Comparison of ENCODE assay signal across 8 cellular contexts in genomic region chr6:110039364-110039995, GRCh38.
DNase-seq lines count a peak whose midpoint lies in the region; ATAC-seq lines count a peak whose summit lies in the region.

No MANE protein-coding gene starts in this region.

- peak; percentile 87 for DNase-seq in EL
- peak; percentile 46 for DNase-seq in GOT3 (lab: John Stamatoyannopoulos, UW)
- DNase-seq in LHCN-M2 (ENCODE audit: low read depth) = peak; percentile 77
- peak; percentile 76 for DNase-seq in RPMI7951 (ENCODE audit: low read depth)
- peak; percentile 63 to 64 for DNase-seq in activated T-helper 1 cell treated with anti-CD3 and anti-CD28 coated beads, Interleukin-2, amount 50 U/mL, for 16 hours (ENCODE audit: low read depth in 1 of 2, low spot score in 1 of 2)
- peak; percentile 92 for DNase-seq in fibroblast of peridontal ligament (ENCODE audit: extremely low read depth)
- DNase-seq in natural killer cell treated with Interleukin-12 subunit alpha and Interleukin-12 subunit beta and Interleukin-15 and Interleukin-18, amount 100 ng/mL, for 72 hours (ENCODE audit: low spot score) = peak; percentile 89
- DNase-seq in stimulated activated naive CD4-positive, alpha-beta T cell (lab: John Stamatoyannopoulos, UW) = peak; percentile 52 to 83 (median 70)

- no peaks in the 10 kb centered on the region for H3K9me3 Mint-ChIP-seq in natural killer cell treated with Interleukin-12 subunit alpha and Interleukin-12 subunit beta and Interleukin-15 and Interleukin-18, amount 100 ng/mL, for 72 hours

- peak overlapping the region; percentile 85 for H3K4me3 Mint-ChIP-seq in natural killer cell treated with Interleukin-12 subunit alpha and Interleukin-12 subunit beta and Interleukin-15 and Interleukin-18, amount 100 ng/mL, for 72 hours

- H3K4me1 Mint-ChIP-seq in natural killer cell treated with Interleukin-12 subunit alpha and Interleukin-12 subunit beta and Interleukin-15 and Interleukin-18, amount 100 ng/mL, for 72 hours (ENCODE audit: low read depth in 2 of 2) = peaks cover 16 to 21% of the 10 kb centered on the region in 2 donors

- no peaks in the 10 kb centered on the region for H3K36me3 Mint-ChIP-seq in natural killer cell treated with Interleukin-12 subunit alpha and Interleukin-12 subunit beta and Interleukin-15 and Interleukin-18, amount 100 ng/mL, for 72 hours

- peak overlapping the region; percentile 76 to 88 for H3K27ac Mint-ChIP-seq in natural killer cell treated with Interleukin-12 subunit alpha and Interleukin-12 subunit beta and Interleukin-15 and Interleukin-18, amount 100 ng/mL, for 72 hours

- peak; percentile 87 to 88 for ATAC-seq in natural killer cell treated with Interleukin-12 subunit alpha and Interleukin-12 subunit beta and Interleukin-15 and Interleukin-18, amount 100 ng/mL, for 72 hours

- no peaks in the 10 kb centered on the region for H3K27me3 Mint-ChIP-seq in natural killer cell treated with Interleukin-12 subunit alpha and Interleukin-12 subunit beta and Interleukin-15 and Interleukin-18, amount 100 ng/mL, for 72 hours

Comparison
In these comparisons a context has a peak if more than half of its experiments do, and no peak if none do; other contexts are left out.
1. Peak in every context shown above with its lines: DNase-seq and ATAC-seq.